Comparison of ENCODE assay signal across 17 cellular contexts in the genomic region with DNA sequence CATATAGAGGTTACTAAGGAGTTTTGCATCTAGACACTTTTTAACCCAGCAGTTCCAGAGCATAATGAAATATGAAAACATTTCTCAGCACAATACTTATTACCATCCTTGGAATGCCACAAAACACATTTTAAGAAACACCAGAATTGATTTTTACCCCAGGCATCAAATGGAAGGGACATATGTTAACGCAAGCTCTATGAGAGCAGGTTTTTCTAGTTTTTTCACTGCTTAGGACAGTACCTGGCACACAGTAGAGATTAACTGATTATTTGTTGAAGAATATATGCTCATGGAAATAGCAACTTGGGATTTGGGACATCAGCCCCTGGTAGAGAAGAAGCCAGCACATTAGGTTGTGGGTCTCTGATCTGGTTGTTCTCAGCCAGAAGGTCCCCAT.
DNase-seq lines count a peak whose midpoint lies in the region; ATAC-seq and TF ChIP-seq lines count a peak whose summit lies in the region.
"Had no signal": no experiment of that assay in that cellular context is flagged by ENCODE, and none has a peak within 500 bp of the region (broad histone marks: within the 10 kb centered on the region; RNA-seq: fewer than 3 reads in every experiment).

No MANE protein-coding gene starts in this region.

- no peak for TF ChIP-seq POLR2A in prostate gland (IDR thresholded peaks at IDR 0.05)
- TF ChIP-seq POLR2A in upper lobe of left lung (IDR thresholded peaks at IDR 0.05) = no peak

- intact Hi-C loops in Caco-2 (cut with micrococcal nuclease; ENCODE audit: unreplicated experiment) = loop anchor here (10.0 kb wide), 1 partner anchor 360 kb away; no protein-coding TSS in a partner anchor
- intact Hi-C loops in Panc1 (cut with micrococcal nuclease; ENCODE audit: unreplicated experiment) = loop anchor here (10.0 kb wide), 2 partner anchors 170 to 360 kb away; a partner anchor contains a TSS
- intact Hi-C loops in prostate gland (cut with DNase I) = loop anchor here (5.0 kb wide), 1 partner anchor 97 kb away; no protein-coding TSS in a partner anchor

- H3K4me3 Mint-ChIP-seq in Caco-2 (ENCODE audit: unreplicated experiment) = no peak overlapping the region
- no peak overlapping the region for H3K4me3 Mint-ChIP-seq in stimulated activated naive B cell treated with anti-CD40 and anti-IgM and Interleukin-4, amounts not matched to agents 10 μg/mL and 1 μg/mL and 100 μg/mL, for 72 hours
- H3K4me3 Mint-ChIP-seq: activated naive CD4-positive, alpha-beta T cell treated with anti-CD3 and anti-CD28 coated beads, Interleukin-2, amount 10 ng/mL, durations not matched to agents 7 days and 5 days; dendritic cell treated with granulocyte-macrophage colony-stimulating factor and Interleukin-4, amounts not matched to agents 40 ng/mL and 50 ng/mL, for 4 days; naive thymus-derived CD8-positive, alpha-beta T cell had no signal

- TF ChIP-seq CTCF in Caco-2 (IDR thresholded peaks at IDR 0.05; ENCODE audit: insufficient read depth in 1 of 2, low read depth in 1 of 2, low read length in 1 of 2, severe bottlenecking in 1 of 2, unreplicated experiment in 1 of 2) (no peak), Panc1 (IDR thresholded peaks at IDR 0.05) (no peak), prostate gland (IDR thresholded peaks at IDR 0.05) (no peak), upper lobe of left lung (IDR thresholded peaks at IDR 0.05) (no peak)

- H3K9me3 Mint-ChIP-seq in Caco-2 (ENCODE audit: unreplicated experiment) = peaks cover 27% of the 10 kb centered on the region
- H3K9me3 Mint-ChIP-seq in stimulated activated naive B cell treated with anti-CD40 and anti-IgM and Interleukin-4, amounts not matched to agents 10 μg/mL and 1 μg/mL and 100 μg/mL, for 72 hours = no peaks in the 10 kb centered on the region
- H3K9me3 Mint-ChIP-seq: activated naive CD4-positive, alpha-beta T cell treated with anti-CD3 and anti-CD28 coated beads, Interleukin-2, amount 10 ng/mL, durations not matched to agents 7 days and 5 days; dendritic cell treated with granulocyte-macrophage colony-stimulating factor and Interleukin-4, amounts not matched to agents 40 ng/mL and 50 ng/mL, for 4 days; naive thymus-derived CD8-positive, alpha-beta T cell had no signal

- peaks cover 57% of the 10 kb centered on the region for H3K4me1 Mint-ChIP-seq in Caco-2 (ENCODE audit: low read depth, unreplicated experiment)
- H3K4me1 Mint-ChIP-seq in stimulated activated naive B cell treated with anti-CD40 and anti-IgM and Interleukin-4, amounts not matched to agents 10 μg/mL and 1 μg/mL and 100 μg/mL, for 72 hours = peaks cover 4 to 11% of the 10 kb centered on the region in 2 donors
- H3K4me1 Mint-ChIP-seq: naive thymus-derived CD8-positive, alpha-beta T cell had no signal

- no peaks in the 10 kb centered on the region for H3K27me3 Mint-ChIP-seq in Caco-2 (ENCODE audit: insufficient read depth, unreplicated experiment)
- H3K27me3 Mint-ChIP-seq in stimulated activated naive B cell treated with anti-CD40 and anti-IgM and Interleukin-4, amounts not matched to agents 10 μg/mL and 1 μg/mL and 100 μg/mL, for 72 hours = no peaks in the 10 kb centered on the region
- H3K27me3 Mint-ChIP-seq: activated naive CD4-positive, alpha-beta T cell treated with anti-CD3 and anti-CD28 coated beads, Interleukin-2, amount 10 ng/mL, durations not matched to agents 7 days and 5 days; dendritic cell treated with granulocyte-macrophage colony-stimulating factor and Interleukin-4, amounts not matched to agents 40 ng/mL and 50 ng/mL, for 4 days; naive thymus-derived CD8-positive, alpha-beta T cell; progenitor cell of endocrine pancreas had no signal

- BruUV-seq in Caco-2 (replicated peaks; lab: Mats Ljungman, UMichigan) (no TSS peak), Panc1 (replicated peaks; lab: Mats Ljungman, UMichigan) (no TSS peak)

- no peak for TF ChIP-seq EP300 in upper lobe of left lung (IDR thresholded peaks at IDR 0.05)

- CTCF ChIA-PET in Caco-2 (lab: Charles Lee) (interaction anchor here (0.6 to 3.4 kb wide), 12 partner anchors 35 to 1125 kb away, joined by 3 to 132 read pairs (median 4); no protein-coding TSS in a partner anchor), Panc1 (lab: Charles Lee) (interaction anchor here (0.5 to 1.2 kb wide), 3 partner anchors 84 to 1338 kb away, joined by 3 read pairs; no protein-coding TSS in a partner anchor)

- peaks cover 10% of the 10 kb centered on the region; the same call in 1 of the 2 replicates for H3K9me3 ChIP-seq in Caco-2
- peaks cover 4% of the 10 kb centered on the region; the same call in 1 of the 2 replicates for H3K9me3 ChIP-seq in Panc1 (ENCODE audit: control insufficient read depth, insufficient read depth, low read depth, low read length)
- peaks cover 0 to 2% of the 10 kb centered on the region in 2 donors for H3K9me3 ChIP-seq in esophagus (ENCODE audit: control insufficient read depth in 2 of 2, insufficient read depth in 1 of 2, low read depth in 1 of 2, low read length in 1 of 2)
- no peaks in the 10 kb centered on the region for H3K9me3 ChIP-seq in prostate gland
- H3K9me3 ChIP-seq in upper lobe of left lung = no peaks in the 10 kb centered on the region

- DNase-seq in Caco-2 (no peak), Panc1 (ENCODE audit: low read depth, low spot score) (no peak), prostate gland (ENCODE audit: low spot score) (no peak), GM19238 (ENCODE audit: insufficient read length, low spot score) (no peak), upper lobe of left lung (no peak), activated gamma-delta T cell (lab: John Stamatoyannopoulos, UW) (no peak)
- no peak for DNase-seq in stimulated activated naive B cell treated with anti-CD40 and anti-IgM and Interleukin-4, amounts not matched to agents 10 μg/mL and 1 μg/mL and 100 μg/mL, for 72 hours
- DNase-seq: activated CD4-positive, alpha-beta T cell treated with anti-CD3 and anti-CD28 coated beads, Interleukin-2, amount 50 U/mL, for 1 hour; glutamatergic neuron; naive thymus-derived CD8-positive, alpha-beta T cell; NCI-H2029; NCI-H524 treated with DMSO at 0.1 percent for 48 hours had no signal

- peaks cover 80% of the 10 kb centered on the region for H3K4me1 ChIP-seq in Caco-2
- H3K4me1 ChIP-seq in Panc1 (ENCODE audit: control insufficient read depth, insufficient read depth, low read length) = peaks cover 38% of the 10 kb centered on the region
- H3K4me1 ChIP-seq in esophagus (ENCODE audit: control insufficient read depth in 2 of 2, insufficient read depth in 2 of 2, low read length in 1 of 2) = peaks cover 0 to 8% of the 10 kb centered on the region in 2 donors
- H3K4me1 ChIP-seq in prostate gland (replicated peaks) = peaks cover 13% of the 10 kb centered on the region
- peaks cover 26 to 38% (median 36%) of the 10 kb centered on the region in 4 donors for H3K4me1 ChIP-seq in upper lobe of left lung

- in situ Hi-C loops in Panc1 (cut with HindIII; ENCODE audit: low pct_unique_long_range_greater_than_20kb, low sequenced_read_pairs) = no loop called here

- H3K27ac ChIP-seq in Panc1 (ENCODE audit: low read length) (peak overlapping the region; percentile 99), esophagus (ENCODE audit: low read depth in 2 of 2, low read length in 1 of 2) (peak overlapping the region; percentile 84 to 94), prostate gland (peak overlapping the region; percentile 65 to 78), upper lobe of left lung (peak overlapping the region in 2 of 4 donors; percentile 24 to 69)

- H3K27me3 ChIP-seq in Caco-2 (replicated peaks; ENCODE audit: control insufficient read depth, insufficient read depth, low read length) (no peaks in the 10 kb centered on the region), Panc1 (ENCODE audit: control insufficient read depth, insufficient read depth, low read length) (no peaks in the 10 kb centered on the region), esophagus (ENCODE audit: control insufficient read depth in 1 of 2, insufficient read depth in 2 of 2, low read length in 2 of 2) (no peaks in the 10 kb centered on the region), prostate gland (replicated peaks; ENCODE audit: insufficient read depth) (no peaks in the 10 kb centered on the region), upper lobe of left lung (no peaks in the 10 kb centered on the region)

- H3K36me3 Mint-ChIP-seq in Caco-2 (ENCODE audit: insufficient read depth, unreplicated experiment) = peaks cover 26% of the 10 kb centered on the region
- no peaks in the 10 kb centered on the region for H3K36me3 Mint-ChIP-seq in stimulated activated naive B cell treated with anti-CD40 and anti-IgM and Interleukin-4, amounts not matched to agents 10 μg/mL and 1 μg/mL and 100 μg/mL, for 72 hours
- H3K36me3 Mint-ChIP-seq: activated naive CD4-positive, alpha-beta T cell treated with anti-CD3 and anti-CD28 coated beads, Interleukin-2, amount 10 ng/mL, durations not matched to agents 7 days and 5 days; naive thymus-derived CD8-positive, alpha-beta T cell had no signal

- ATAC-seq in Panc1 = no peak
- ATAC-seq in upper lobe of left lung (ENCODE audit: low FRiP score in 2 of 2) = no peak
- ATAC-seq in stimulated activated naive B cell treated with anti-CD40 and anti-IgM and Interleukin-4, amounts not matched to agents 10 μg/mL and 1 μg/mL and 100 μg/mL, for 72 hours (replicated peaks) = no peak
- ATAC-seq: naive thymus-derived CD8-positive, alpha-beta T cell had no signal

- no peaks in the 10 kb centered on the region for H3K36me3 ChIP-seq in Caco-2 (ENCODE audit: control insufficient read depth, insufficient read depth, low read length)
- H3K36me3 ChIP-seq in Panc1 (ENCODE audit: control insufficient read depth, insufficient read depth, low read length) = no peaks in the 10 kb centered on the region
- H3K36me3 ChIP-seq in esophagus (ENCODE audit: control insufficient read depth in 2 of 2, insufficient read depth in 2 of 2, low read length in 1 of 2) = no peaks in the 10 kb centered on the region
- H3K36me3 ChIP-seq in prostate gland = no peaks in the 10 kb centered on the region
- no peaks in the 10 kb centered on the region for H3K36me3 ChIP-seq in upper lobe of left lung

- POLR2A ChIA-PET in Caco-2 (lab: Charles Lee) (interaction anchor here (1.0 kb wide), 1 partner anchor 83 kb away, joined by 7 read pairs; no protein-coding TSS in a partner anchor), Panc1 (lab: Charles Lee) (no interaction called here)

- peak overlapping the region; percentile 94 for H3K27ac Mint-ChIP-seq in Caco-2 (ENCODE audit: unreplicated experiment)
- no peak overlapping the region for H3K27ac Mint-ChIP-seq in stimulated activated naive B cell treated with anti-CD40 and anti-IgM and Interleukin-4, amounts not matched to agents 10 μg/mL and 1 μg/mL and 100 μg/mL, for 72 hours
- H3K27ac Mint-ChIP-seq: activated naive CD4-positive, alpha-beta T cell treated with anti-CD3 and anti-CD28 coated beads, Interleukin-2, amount 10 ng/mL, durations not matched to agents 7 days and 5 days; dendritic cell treated with granulocyte-macrophage colony-stimulating factor and Interleukin-4, amounts not matched to agents 40 ng/mL and 50 ng/mL, for 4 days; naive thymus-derived CD8-positive, alpha-beta T cell had no signal

- H3K4me3 ChIP-seq in Caco-2 (ENCODE audit: low read depth, low read length) (no peak overlapping the region), Panc1 (ENCODE audit: low read depth in 2 of 2, low read length in 2 of 2) (no peak overlapping the region), esophagus (ENCODE audit: low read depth in 1 of 2, low read length in 2 of 2) (no peak overlapping the region), prostate gland (no peak overlapping the region), upper lobe of left lung (no peak overlapping the region)
- H3K4me3 ChIP-seq: lung had no signal

- 56 to 71% methylated on average over 1 of the region's 1 CpG for WGBS in esophagus, 2 donors
- WGBS in prostate gland = 37% methylated on average over 1 of the region's 1 CpG
- 85 to 86% methylated on average over 1 of the region's 1 CpG for WGBS in upper lobe of left lung, 2 donors
